ENCODE assay signal across 22 cellular contexts in genomic region chr13:95382411-95382810, GRCh38.
"Had no signal": no experiment of that assay in that cellular context is flagged by ENCODE, and none has a peak within 500 bp of the region (broad histone marks: within the 10 kb centered on the region; RNA-seq: fewer than 3 reads in every experiment).

No MANE protein-coding gene starts in this region.

- ATAC-seq: activated T-cell treated with anti-CD3 and anti-CD28 coated beads, Interleukin-2, amount 50 U/mL, for 72 hours; left cardiac atrium; sciatic nerve had no signal

- H3K4me3 Mint-ChIP-seq: activated CD4-positive, alpha-beta memory T cell treated with anti-CD3 and anti-CD28 coated beads, Interleukin-2, amount 10 ng/mL, durations not matched to agents 7 days and 5 days; activated naive CD4-positive, alpha-beta T cell treated with anti-CD3 and anti-CD28 coated beads, Interleukin-2, amount 10 ng/mL, durations not matched to agents 7 days and 5 days; activated T-cell treated with anti-CD3 and anti-CD28 coated beads, Interleukin-2, amount 50 U/mL, for 72 hours; memory B cell; nephron progenitor cell had no signal

- H3K27ac Mint-ChIP-seq: activated CD4-positive, alpha-beta memory T cell treated with anti-CD3 and anti-CD28 coated beads, Interleukin-2, amount 10 ng/mL, durations not matched to agents 7 days and 5 days; activated naive CD4-positive, alpha-beta T cell treated with anti-CD3 and anti-CD28 coated beads, Interleukin-2, amount 10 ng/mL, durations not matched to agents 7 days and 5 days; activated T-cell treated with anti-CD3 and anti-CD28 coated beads, Interleukin-2, amount 50 U/mL, for 72 hours; memory B cell had no signal

- H3K27me3 Mint-ChIP-seq: activated CD4-positive, alpha-beta memory T cell treated with anti-CD3 and anti-CD28 coated beads, Interleukin-2, amount 10 ng/mL, durations not matched to agents 7 days and 5 days had no signal

- H3K9me3 ChIP-seq: testis, vagina had no signal

- DNase-seq: activated CD4-positive, alpha-beta memory T cell treated with anti-CD3 and anti-CD28 coated beads, Interleukin-2, amount 10 ng/mL, durations not matched to agents 7 days and 5 days; activated CD4-positive, alpha-beta T cell treated with anti-CD3 and anti-CD28 coated beads for 4 hours; activated CD4-positive, CD25-positive, alpha-beta regulatory T cell; activated effector memory CD4-positive, alpha-beta T cell treated with Interleukin-2 at 50 U/mL for 16 hours; activated naive CD4-positive, alpha-beta T cell treated with anti-CD3 and anti-CD28 coated beads, Interleukin-2, amount 10 ng/mL, durations not matched to agents 7 days and 5 days; activated T-cell treated with anti-CD3 and anti-CD28 coated beads, Interleukin-2, amount 50 U/mL, for 72 hours; amygdala; cortex of kidney; erythroblast; foreskin melanocyte; glutamatergic neuron; hippocampal formation; left cardiac atrium; nephron progenitor cell; occipital lobe; stimulated activated CD4-positive, alpha-beta T cell treated with anti-CD3 and anti-CD28 coated beads, Interleukin-4, amount 100 ng/mL, for 1 hour; stimulated activated naive CD4-positive, alpha-beta T cell; testis; trophoblast cell had no signal

- H3K36me3 Mint-ChIP-seq: activated naive CD4-positive, alpha-beta T cell treated with anti-CD3 and anti-CD28 coated beads, Interleukin-2, amount 10 ng/mL, durations not matched to agents 7 days and 5 days; memory B cell had no signal
